In the genomic region with DNA sequence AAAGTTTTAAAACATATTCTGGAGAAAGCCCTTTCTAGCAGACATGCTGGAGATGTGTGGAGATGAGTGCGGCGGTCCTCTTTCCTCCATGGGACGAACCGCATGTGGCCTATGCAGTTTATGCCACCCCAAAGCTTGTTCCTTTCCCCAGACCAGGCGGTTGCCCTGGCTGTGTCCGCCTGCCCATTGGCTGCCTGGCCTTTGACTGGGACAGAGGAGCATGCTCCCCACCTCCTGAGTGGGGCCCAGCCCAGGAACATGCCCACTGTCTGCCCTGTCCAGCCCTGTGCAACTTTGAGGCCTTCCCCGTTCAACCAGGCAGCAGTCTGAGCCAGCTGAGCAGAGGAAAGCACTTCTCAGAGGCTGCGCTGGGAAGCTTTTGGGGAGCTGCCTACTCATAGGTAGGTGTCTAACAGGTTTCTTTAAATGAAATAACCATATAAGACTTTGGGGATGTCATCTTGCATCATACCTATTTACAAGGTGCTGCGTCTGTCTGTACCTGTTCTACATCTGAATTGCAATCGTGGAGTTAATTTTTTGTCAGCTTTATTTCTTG, we compare ENCODE assay signal across 1 cellular context.
TF ChIP-seq lines count a peak whose summit lies in the region.

No MANE protein-coding gene starts in this region.

TF ChIP-seq in HCT116, 20 proteins besides CTCF, POLR2A, EP300 and RAD21 (continued from another document):
- no peak for TF ChIP-seq REST (IDR thresholded peaks at IDR 0.05; ENCODE audit: low read depth)
- no peak for TF ChIP-seq EZH2phosphoT487 (IDR thresholded peaks at IDR 0.05; ENCODE audit: borderline replicate concordance)
- TF ChIP-seq, protein P1, sequence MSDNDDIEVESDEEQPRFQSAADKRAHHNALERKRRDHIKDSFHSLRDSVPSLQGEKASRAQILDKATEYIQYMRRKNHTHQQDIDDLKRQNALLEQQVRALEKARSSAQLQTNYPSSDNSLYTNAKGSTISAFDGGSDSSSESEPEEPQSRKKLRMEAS (IDR thresholded peaks at IDR 0.05), result no peak
- no peak for TF ChIP-seq JUND (IDR thresholded peaks at IDR 0.05)
- TF ChIP-seq, protein P2, sequence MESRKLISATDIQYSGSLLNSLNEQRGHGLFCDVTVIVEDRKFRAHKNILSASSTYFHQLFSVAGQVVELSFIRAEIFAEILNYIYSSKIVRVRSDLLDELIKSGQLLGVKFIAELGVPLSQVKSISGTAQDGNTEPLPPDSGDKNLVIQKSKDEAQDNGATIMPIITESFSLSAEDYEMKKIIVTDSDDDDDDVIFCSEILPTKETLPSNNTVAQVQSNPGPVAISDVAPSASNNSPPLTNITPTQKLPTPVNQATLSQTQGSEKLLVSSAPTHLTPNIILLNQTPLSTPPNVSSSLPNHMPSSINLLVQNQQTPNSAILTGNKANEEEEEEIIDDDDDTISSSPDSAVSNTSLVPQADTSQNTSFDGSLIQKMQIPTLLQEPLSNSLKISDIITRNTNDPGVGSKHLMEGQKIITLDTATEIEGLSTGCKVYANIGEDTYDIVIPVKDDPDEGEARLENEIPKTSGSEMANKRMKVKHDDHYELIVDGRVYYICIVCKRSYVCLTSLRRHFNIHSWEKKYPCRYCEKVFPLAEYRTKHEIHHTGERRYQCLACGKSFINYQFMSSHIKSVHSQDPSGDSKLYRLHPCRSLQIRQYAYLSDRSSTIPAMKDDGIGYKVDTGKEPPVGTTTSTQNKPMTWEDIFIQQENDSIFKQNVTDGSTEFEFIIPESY (IDR thresholded peaks at IDR 0.05; ENCODE audit: extremely low read depth, insufficient replicate concordance, low read length), result no peak
- TF ChIP-seq, protein P3, sequence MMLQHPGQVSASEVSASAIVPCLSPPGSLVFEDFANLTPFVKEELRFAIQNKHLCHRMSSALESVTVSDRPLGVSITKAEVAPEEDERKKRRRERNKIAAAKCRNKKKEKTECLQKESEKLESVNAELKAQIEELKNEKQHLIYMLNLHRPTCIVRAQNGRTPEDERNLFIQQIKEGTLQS (IDR thresholded peaks at IDR 0.05), result no peak
- TF ChIP-seq YY1 (IDR thresholded peaks at IDR 0.05; ENCODE audit: extremely low read depth, insufficient replicate concordance, low read depth, low read length), result no peak
